ENCODE assay signal across 9 cellular contexts in genomic region chr13:36840718-36841250, GRCh38.
"Had no signal": no experiment of that assay in that cellular context is flagged by ENCODE, and none has a peak within 500 bp of the region (broad histone marks: within the 10 kb centered on the region; RNA-seq: fewer than 3 reads in every experiment).

No MANE protein-coding gene starts in this region.

- H3K4me1 ChIP-seq: esophagus squamous epithelium, lower lobe of right lung had no signal

- H3K4me3 ChIP-seq: esophagus squamous epithelium, lower lobe of right lung had no signal

- DNase-seq: activated CD4-positive, alpha-beta T cell treated with anti-CD3 and anti-CD28 coated beads, Interleukin-2, amount 50 U/mL, for 4 hours; activated CD4-positive, CD25-positive, alpha-beta regulatory T cell treated with anti-CD3 and anti-CD28 coated beads, Interleukin-2, amount 50 U/mL, for 72 hours; activated gamma-delta T cell; effector CD8-positive, alpha-beta T cell; esophagus squamous epithelium; left cardiac atrium; lower lobe of right lung; retina; stimulated activated naive B cell treated with anti-CD40 and anti-IgM and Interleukin-4, amounts not matched to agents 10 μg/mL and 1 μg/mL and 100 μg/mL, for 72 hours had no signal

- H3K9me3 ChIP-seq: esophagus squamous epithelium, lower lobe of right lung had no signal

- H3K27me3 ChIP-seq: esophagus squamous epithelium had no signal

- H3K27ac ChIP-seq: esophagus squamous epithelium, lower lobe of right lung had no signal

- H3K36me3 ChIP-seq: esophagus squamous epithelium, lower lobe of right lung had no signal
